ENCODE assay signal across 8 cellular contexts in genomic region chr15:66470825-66471224, GRCh38. TPM values are rescaled to one million over a fixed set of nuclear protein-coding genes. Genes with fewer than 3 reads are reported as not detected.
DNase-seq lines count a peak whose midpoint lies in the region; ATAC-seq and TF ChIP-seq lines count a peak whose summit lies in the region.
"Not testable (repeated sequence)": the region's sequence is repeated elsewhere in the genome, so short reads cannot be mapped to it uniquely, and the experiment has no call there.

No MANE protein-coding gene starts in this region.

- peak overlapping the region; percentile 44 for H3K4me3 Mint-ChIP-seq in activated CD4-positive, alpha-beta T cell treated with anti-CD3 and anti-CD28 coated beads, Interleukin-2, amount 10 ng/mL, durations not matched to agents 24 days and 14 days
- peak overlapping the region; percentile 30 for H3K4me3 Mint-ChIP-seq in activated T-helper 17 cell treated with anti-CD3 and anti-CD28 coated beads, Interleukin-2, amount 50 U/mL, for 72 hours
- H3K4me3 Mint-ChIP-seq in effector memory CD8-positive, alpha-beta T cell = peak overlapping the region in 1 of 2 donors; percentile 27
- peak overlapping the region in 3 of 5 donors; percentile 24 to 53 (median 43) for H3K4me3 Mint-ChIP-seq in immature natural killer cell
- H3K4me3 Mint-ChIP-seq in osteocyte (ENCODE audit: unreplicated experiment) = not testable (repeated sequence)

- TF ChIP-seq CTCF in RWPE2 (IDR thresholded peaks at IDR 0.05; ENCODE audit: poor library complexity, severe bottlenecking); osteocyte (IDR thresholded peaks at IDR 0.05): not testable (repeated sequence)

- peaks cover 20% of the 10 kb centered on the region for H3K36me3 Mint-ChIP-seq in activated CD4-positive, alpha-beta T cell treated with anti-CD3 and anti-CD28 coated beads, Interleukin-2, amount 10 ng/mL, durations not matched to agents 24 days and 14 days (ENCODE audit: low read depth)
- H3K36me3 Mint-ChIP-seq in activated T-helper 17 cell treated with anti-CD3 and anti-CD28 coated beads, Interleukin-2, amount 50 U/mL, for 72 hours (ENCODE audit: low read depth) = peaks cover 67% of the 10 kb centered on the region
- not testable (repeated sequence) for H3K36me3 Mint-ChIP-seq in effector memory CD8-positive, alpha-beta T cell (ENCODE audit: insufficient read depth); immature natural killer cell; osteocyte (ENCODE audit: unreplicated experiment)

- H3K36me3 ChIP-seq in BLaER1 (peaks cover 15% of the 10 kb centered on the region; the same call in 1 of the 2 replicates), RWPE2 (ENCODE audit: low read depth) (peaks cover 74% of the 10 kb centered on the region)

- ATAC-seq in RWPE2 (ENCODE audit: low read depth); activated T-helper 17 cell treated with anti-CD3 and anti-CD28 coated beads, Interleukin-2, amount 50 U/mL, for 72 hours (replicated peaks); effector memory CD8-positive, alpha-beta T cell (replicated peaks): not testable (repeated sequence)

- not testable (repeated sequence) for H3K9me3 Mint-ChIP-seq in activated CD4-positive, alpha-beta T cell treated with anti-CD3 and anti-CD28 coated beads, Interleukin-2, amount 10 ng/mL, durations not matched to agents 24 days and 14 days; activated T-helper 17 cell treated with anti-CD3 and anti-CD28 coated beads, Interleukin-2, amount 50 U/mL, for 72 hours; effector memory CD8-positive, alpha-beta T cell; immature natural killer cell; osteocyte (ENCODE audit: unreplicated experiment)

- peaks cover 41% of the 10 kb centered on the region for H3K4me1 Mint-ChIP-seq in activated CD4-positive, alpha-beta T cell treated with anti-CD3 and anti-CD28 coated beads, Interleukin-2, amount 10 ng/mL, durations not matched to agents 24 days and 14 days
- H3K4me1 Mint-ChIP-seq in activated T-helper 17 cell treated with anti-CD3 and anti-CD28 coated beads, Interleukin-2, amount 50 U/mL, for 72 hours = peaks cover 24% of the 10 kb centered on the region
- H3K4me1 Mint-ChIP-seq in effector memory CD8-positive, alpha-beta T cell (ENCODE audit: low read depth in 2 of 2) = peaks cover 10 to 13% of the 10 kb centered on the region in 2 donors
- H3K4me1 Mint-ChIP-seq in immature natural killer cell (peaks cover 26 to 30% of the 10 kb centered on the region in 2 donors), osteocyte (ENCODE audit: unreplicated experiment) (peaks cover 30% of the 10 kb centered on the region)

- not testable (repeated sequence) for H3K27me3 Mint-ChIP-seq in activated CD4-positive, alpha-beta T cell treated with anti-CD3 and anti-CD28 coated beads, Interleukin-2, amount 10 ng/mL, durations not matched to agents 24 days and 14 days; activated T-helper 17 cell treated with anti-CD3 and anti-CD28 coated beads, Interleukin-2, amount 50 U/mL, for 72 hours; effector memory CD8-positive, alpha-beta T cell; immature natural killer cell (ENCODE audit: low read depth in 3 of 3); osteocyte (ENCODE audit: unreplicated experiment)

- H3K4me1 ChIP-seq in BLaER1 = peaks cover 21% of the 10 kb centered on the region
- not testable (repeated sequence) for H3K4me1 ChIP-seq in RWPE2 (ENCODE audit: insufficient read depth, poor library complexity, severe bottlenecking)

- intact Hi-C loops in activated CD4-positive, alpha-beta T cell treated with anti-CD3 and anti-CD28 coated beads, Interleukin-2, amount 10 ng/mL, durations not matched to agents 24 days and 14 days (cut with micrococcal nuclease) = not testable (repeated sequence)

- DNase-seq in ELF-1 (ENCODE audit: low read depth, low spot score) (peak; percentile 51), RWPE2 (ENCODE audit: low spot score) (peak; percentile 13)
- DNase-seq in activated CD4-positive, alpha-beta T cell treated with anti-CD3 and anti-CD28 coated beads, Interleukin-2, amount 10 ng/mL, durations not matched to agents 24 days and 14 days; effector memory CD8-positive, alpha-beta T cell; immature natural killer cell; osteocyte (ENCODE audit: extremely low spot score, unreplicated experiment): not testable (repeated sequence)

- not testable (repeated sequence) for H4K20me1 ChIP-seq in BLaER1

- not testable (repeated sequence) for H3K27me3 ChIP-seq in BLaER1; RWPE2 (ENCODE audit: insufficient read depth, poor library complexity, severe bottlenecking)

- not testable (repeated sequence) for H3K9ac ChIP-seq in BLaER1

- H3K9me3 ChIP-seq in BLaER1; RWPE2 (ENCODE audit: severe bottlenecking): not testable (repeated sequence)

- H3K27ac Mint-ChIP-seq in activated CD4-positive, alpha-beta T cell treated with anti-CD3 and anti-CD28 coated beads, Interleukin-2, amount 10 ng/mL, durations not matched to agents 24 days and 14 days = peak overlapping the region; percentile 37
- peak overlapping the region; percentile 71 for H3K27ac Mint-ChIP-seq in activated T-helper 17 cell treated with anti-CD3 and anti-CD28 coated beads, Interleukin-2, amount 50 U/mL, for 72 hours
- peak overlapping the region; percentile 92 to 94 for H3K27ac Mint-ChIP-seq in effector memory CD8-positive, alpha-beta T cell
- peak overlapping the region; percentile 61 to 91 (median 86) for H3K27ac Mint-ChIP-seq in immature natural killer cell
- H3K27ac Mint-ChIP-seq in osteocyte (ENCODE audit: unreplicated experiment) = peak overlapping the region; percentile 31

- not testable (repeated sequence) for H3K4me3 ChIP-seq in BLaER1; RWPE2 (ENCODE audit: severe bottlenecking)

- H3K27ac ChIP-seq in BLaER1; RWPE2 (ENCODE audit: poor library complexity, severe bottlenecking): not testable (repeated sequence)

- peak overlapping the region; percentile 70; the same call in 1 of the 2 replicates for H3K4me2 ChIP-seq in BLaER1

RNA-seq across cellular contexts. Expression of gene SNAPC5, which starts 26.7 kb away (rescaled TPM):
- total RNA-seq in activated CD4-positive, alpha-beta T cell treated with anti-CD3 and anti-CD28 coated beads, Interleukin-2, amount 10 ng/mL, durations not matched to agents 24 days and 14 days = 33.5 and 33.9 TPM in 2 replicates
- total RNA-seq in activated T-helper 17 cell treated with anti-CD3 and anti-CD28 coated beads, Interleukin-2, amount 50 U/mL, for 72 hours = 10 to 100 TPM; 13.2 to 22.7 TPM
- 10 to 100 TPM; 48.9 to 88.4 (median 49.8) TPM for polyA plus RNA-seq in immature natural killer cell
- 20.8 and 24.8 TPM in 2 replicates for total RNA-seq in osteocyte

RNA-seq across cellular contexts. Expression of gene RPL4, which starts 33.8 kb away (rescaled TPM):
- total RNA-seq in activated CD4-positive, alpha-beta T cell treated with anti-CD3 and anti-CD28 coated beads, Interleukin-2, amount 10 ng/mL, durations not matched to agents 24 days and 14 days = 3,393 and 3,435 TPM in 2 replicates
- total RNA-seq in activated T-helper 17 cell treated with anti-CD3 and anti-CD28 coated beads, Interleukin-2, amount 50 U/mL, for 72 hours = 1,000 to 10,000 TPM; 3,367 to 4,238 TPM
- polyA plus RNA-seq in immature natural killer cell = 100 to 1,000 TPM; 391 to 659 (median 556) TPM
- 2,560 and 2,646 TPM in 2 replicates for total RNA-seq in osteocyte

RNA-seq across cellular contexts. Expression of gene ZWILCH, which starts 34.3 kb away (rescaled TPM):
- total RNA-seq in activated CD4-positive, alpha-beta T cell treated with anti-CD3 and anti-CD28 coated beads, Interleukin-2, amount 10 ng/mL, durations not matched to agents 24 days and 14 days = 37.1 and 41.1 TPM in 2 replicates
- total RNA-seq in activated T-helper 17 cell treated with anti-CD3 and anti-CD28 coated beads, Interleukin-2, amount 50 U/mL, for 72 hours = 10 to 100 TPM; 19.2 to 34.0 TPM
- polyA plus RNA-seq in immature natural killer cell = 10 to 100 TPM in 2 of 3 donors, 1 to 10 TPM in 1; 9.2 to 16.6 (median 12.5) TPM
- 13.7 and 13.8 TPM in 2 replicates for total RNA-seq in osteocyte

Comparison
In these comparisons a context has a peak if more than half of its experiments do, and no peak if none do; other contexts are left out.
1. H3K27ac Mint-ChIP-seq: peak in every context shown above with its lines; median percentile 93 in effector memory CD8-positive, alpha-beta T cell; 86 in immature natural killer cell; 71 in activated T-helper 17 cell treated with anti-CD3 and anti-CD28 coated beads, Interleukin-2, amount 50 U/mL, for 72 hours; 37 in activated CD4-positive, alpha-beta T cell treated with anti-CD3 and anti-CD28 coated beads, Interleukin-2, amount 10 ng/mL, durations not matched to agents 24 days and 14 days; 31 in osteocyte.